ENCODE assay signal across 8 cellular contexts in the genomic region with DNA sequence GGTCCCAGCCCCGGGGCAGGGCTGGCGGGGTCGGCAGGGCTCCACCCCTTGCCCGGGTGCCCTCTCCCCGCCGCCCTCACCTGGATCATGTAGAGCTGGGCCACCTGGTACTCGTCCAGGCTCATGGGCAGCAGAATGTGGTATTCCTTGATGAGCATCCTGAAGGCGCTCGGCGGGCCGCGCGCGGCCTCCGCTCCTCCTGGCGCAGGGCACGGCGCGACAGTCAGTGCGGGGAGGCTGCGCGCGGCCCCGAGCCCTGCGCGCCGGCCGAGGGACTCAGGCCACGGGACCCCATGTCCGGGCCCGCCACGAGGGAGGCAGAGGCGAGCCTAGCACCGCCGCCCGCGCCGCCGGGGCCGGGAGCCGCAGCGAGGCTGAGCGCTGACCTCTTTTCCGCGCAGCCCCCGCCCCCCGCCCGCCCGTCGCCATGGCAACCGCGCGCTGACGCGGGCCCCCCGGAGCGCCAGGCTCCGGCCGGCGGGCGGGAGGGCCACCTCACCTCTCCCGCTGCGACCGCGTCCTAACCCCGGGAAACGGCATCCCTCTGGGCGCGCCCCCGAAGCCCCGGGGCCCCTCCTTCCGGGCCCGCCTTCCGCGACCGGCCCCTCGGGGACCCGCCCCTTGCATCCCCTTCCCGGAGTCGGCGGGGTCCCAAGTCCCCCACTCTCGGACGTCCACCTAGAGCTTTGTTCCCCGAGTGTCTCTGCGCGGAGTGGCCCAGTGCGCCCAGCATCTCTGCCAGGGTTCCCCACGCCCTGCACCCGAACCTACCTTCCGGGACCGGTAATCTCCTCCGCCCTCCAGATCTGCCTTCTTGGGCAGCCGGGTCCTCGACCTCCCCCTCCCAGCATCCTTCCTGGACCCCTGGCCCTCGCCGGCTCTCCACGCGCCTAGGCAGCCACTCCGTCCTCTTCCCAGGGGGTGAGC. TPM values are rescaled to one million over a fixed set of nuclear protein-coding genes. Genes with fewer than 3 reads are reported as not detected.
DNase-seq lines count a peak whose midpoint lies in the region; ATAC-seq and TF ChIP-seq lines count a peak whose summit lies in the region.

No MANE protein-coding gene starts in this region.

- peak overlapping the region; percentile 53; the same call in 1 of the 2 replicates for H3K9ac ChIP-seq in HUES64 (ENCODE audit: low read depth, low read length)
- H3K9ac ChIP-seq in neural cell (ENCODE audit: low read length) = peak overlapping the region; percentile 87

- H3K27me3 ChIP-seq in CD4-positive, CD25-positive, alpha-beta regulatory T cell (ENCODE audit: control insufficient read depth, insufficient read depth, low read length) = no peaks in the 10 kb centered on the region
- H3K27me3 ChIP-seq in HUES64 (ENCODE audit: insufficient read depth, low read length) = peaks cover 11% of the 10 kb centered on the region
- H3K27me3 ChIP-seq in neural cell (ENCODE audit: insufficient read depth, low read depth, low read length) = no peaks in the 10 kb centered on the region

- no peak for TF ChIP-seq RAD21 in neural cell (conservative IDR thresholded peaks at IDR 0.05)

- no peaks in the 10 kb centered on the region for H3K9me3 Mint-ChIP-seq in CD4-positive, CD25-positive, alpha-beta regulatory T cell

- H3K27ac Mint-ChIP-seq in CD4-positive, CD25-positive, alpha-beta regulatory T cell = peak overlapping the region in 2 of 3 donors; percentile 73 to 80

- peaks cover 29% of the 10 kb centered on the region for H3K36me3 ChIP-seq in CD4-positive, CD25-positive, alpha-beta regulatory T cell (ENCODE audit: control insufficient read depth, insufficient read depth, low read length)
- H3K36me3 ChIP-seq in HUES64 (ENCODE audit: insufficient read depth, low read length) (peaks cover 10% of the 10 kb centered on the region; the same call in 1 of the 2 replicates), neural cell (ENCODE audit: insufficient read depth, low read length) (no peaks in the 10 kb centered on the region)

- DNase-seq in CD4-positive, CD25-positive, alpha-beta regulatory T cell = peak; percentile 42 to 52 (median 43)
- DNase-seq in activated CD4-positive, alpha-beta T cell treated with anti-CD3 and anti-CD28 coated beads, Interleukin-2, amount 50 U/mL, for 1 hour = peak; percentile 28
- DNase-seq in epithelial cell of esophagus (ENCODE audit: low read depth) = peak; percentile 22
- no peak for DNase-seq in OCI-M2 (lab: John Stamatoyannopoulos, UW; ENCODE audit: unreplicated experiment)
- DNase-seq in COLO829 (ENCODE audit: low spot score) = no peak

- no peaks in the 10 kb centered on the region for H4K20me1 ChIP-seq in neural cell (ENCODE audit: insufficient read depth)

- H3K9me3 ChIP-seq in CD4-positive, CD25-positive, alpha-beta regulatory T cell (ENCODE audit: control insufficient read depth in 2 of 2, low read length in 2 of 2) = no peaks in the 10 kb centered on the region
- H3K9me3 ChIP-seq in HUES64 (ENCODE audit: insufficient read depth, low read depth, low read length) = no peaks in the 10 kb centered on the region
- H3K9me3 ChIP-seq in neural cell (ENCODE audit: low read length) = no peaks in the 10 kb centered on the region

- peaks cover 10 to 53% (median 38%) of the 10 kb centered on the region in 4 donors for H3K4me1 Mint-ChIP-seq in CD4-positive, CD25-positive, alpha-beta regulatory T cell

- peaks cover 15% of the 10 kb centered on the region for H3K79me2 ChIP-seq in neural cell (replicated peaks; ENCODE audit: insufficient read depth, low read length)

- H3K36me3 Mint-ChIP-seq in CD4-positive, CD25-positive, alpha-beta regulatory T cell = peaks cover 10% of the 10 kb centered on the region

- TF ChIP-seq EP300 in neural cell (conservative IDR thresholded peaks at IDR 0.05; ENCODE audit: poor library complexity, severe bottlenecking) = peak; percentile 25

- peak overlapping the region; percentile 14 for H2AFZ ChIP-seq in neural cell (ENCODE audit: low read depth, low read length)

- H3K27ac ChIP-seq in CD4-positive, CD25-positive, alpha-beta regulatory T cell (ENCODE audit: insufficient read depth, low read length, poor library complexity, severe bottlenecking) = peak overlapping the region; percentile 98
- H3K27ac ChIP-seq in HUES64 (ENCODE audit: low read depth, low read length) (no peak overlapping the region), neural cell (ENCODE audit: low read length) (peak overlapping the region; percentile 67)

- ATAC-seq in CD4-positive, CD25-positive, alpha-beta regulatory T cell (ENCODE audit: low read depth in 2 of 2) = no peak
- no peak for ATAC-seq in HG03097 (IDR thresholded peaks at IDR 0.05; ENCODE audit: low FRiP score, unreplicated experiment)

- H3F3A ChIP-seq in neural cell (ENCODE audit: insufficient read depth, low read length, poor library complexity, severe bottlenecking) = no peaks in the 10 kb centered on the region

- H3K4me3 ChIP-seq in CD4-positive, CD25-positive, alpha-beta regulatory T cell (ENCODE audit: low read depth, low read length) = peak overlapping the region; percentile 53
- H3K4me3 ChIP-seq in HUES64 (ENCODE audit: low read length) (peak overlapping the region; percentile 72), epithelial cell of esophagus (ENCODE audit: low read length) (peak overlapping the region; percentile 77), neural cell (ENCODE audit: low read length) (peak overlapping the region; percentile 89)

- under 1% methylated on average over 99 of the region's 99 CpGs for WGBS in HUES64

- no peak for TF ChIP-seq CTCF in epithelial cell of esophagus (IDR thresholded peaks at IDR 0.05; ENCODE audit: insufficient read depth, low read depth, low read length, missing control alignments)
- TF ChIP-seq CTCF in neural cell (IDR thresholded peaks at IDR 0.05; ENCODE audit: poor library complexity, severe bottlenecking) = no peak

- H3K9me2 ChIP-seq in neural cell (ENCODE audit: insufficient read depth, low read length) = no peaks in the 10 kb centered on the region

- peak overlapping the region; percentile 88 for H3K4me2 ChIP-seq in neural cell (ENCODE audit: low read length)

- H3K4me3 Mint-ChIP-seq in CD4-positive, CD25-positive, alpha-beta regulatory T cell = peak overlapping the region; percentile 90 to 94 (median 92)

- H3K4me1 ChIP-seq in CD4-positive, CD25-positive, alpha-beta regulatory T cell (ENCODE audit: control insufficient read depth, insufficient read depth, low read length, poor library complexity, severe bottlenecking) = peaks cover 49% of the 10 kb centered on the region
- peaks cover 9% of the 10 kb centered on the region for H3K4me1 ChIP-seq in HUES64 (ENCODE audit: insufficient read depth, low read length)

- peaks cover 6% of the 10 kb centered on the region for H3K27me3 Mint-ChIP-seq in CD4-positive, CD25-positive, alpha-beta regulatory T cell

TF ChIP-seq in neural cell, 6 proteins besides CTCF, POLR2A, EP300 and RAD21:
- TF ChIP-seq TAF1 (IDR thresholded peaks at IDR 0.05; ENCODE audit: low read depth) (peak; percentile 35), MXI1 (conservative IDR thresholded peaks at IDR 0.05; ENCODE audit: poor library complexity, severe bottlenecking) (peak; percentile 72), EZH2 (IDR thresholded peaks at IDR 0.05; ENCODE audit: borderline replicate concordance, insufficient read depth, low read length, poor library complexity, severe bottlenecking) (no peak), POLR2AphosphoS5 (IDR thresholded peaks at IDR 0.05) (peak; percentile 30), SMC3 (conservative IDR thresholded peaks at IDR 0.05; ENCODE audit: poor library complexity) (no peak)
TF ChIP-seq in neural cell: peak in this region for 3.

RNA-seq across cellular contexts. Expression of a gene that starts 0.9 kb away (rescaled TPM):
- 116 TPM for total RNA-seq in CD4-positive, CD25-positive, alpha-beta regulatory T cell
- polyA plus RNA-seq in CD4-positive, CD25-positive, alpha-beta regulatory T cell = 10 to 100 TPM; 15.7 to 21.3 (median 17.6) TPM
- 20.1 TPM for polyA plus RNA-seq in HUES64 (2013, experiment 1 of 2)
- polyA plus RNA-seq in HUES64 (2013, experiment 2 of 2) = 24.5 TPM
- polyA plus RNA-seq in neural cell = 25.8 and 37.2 TPM in 2 replicates
- polyA minus RNA-seq in neural cell = 40.2 and 42.1 TPM in 2 replicates

RNA-seq across cellular contexts. Expression of a gene that starts 3.7 kb away (rescaled TPM):
- total RNA-seq in CD4-positive, CD25-positive, alpha-beta regulatory T cell = 38.5 TPM
- polyA plus RNA-seq in CD4-positive, CD25-positive, alpha-beta regulatory T cell = 100 to 1,000 TPM; 113 to 135 (median 128) TPM
- polyA plus RNA-seq in HUES64 (2013, experiment 1 of 2) = 36.9 TPM
- 40.3 TPM for polyA plus RNA-seq in HUES64 (2013, experiment 2 of 2)
- polyA plus RNA-seq in neural cell = 18.1 and 22.4 TPM in 2 replicates
- 15.9 and 20.0 TPM in 2 replicates for polyA minus RNA-seq in neural cell

RNA-seq across cellular contexts. Expression of a gene that starts 19.0 kb away (rescaled TPM):
- not detected for total RNA-seq in CD4-positive, CD25-positive, alpha-beta regulatory T cell
- not detected for polyA plus RNA-seq in CD4-positive, CD25-positive, alpha-beta regulatory T cell
- not detected for polyA plus RNA-seq in HUES64 (2013, experiment 1 of 2)
- not detected for polyA plus RNA-seq in HUES64 (2013, experiment 2 of 2)
- polyA plus RNA-seq in neural cell = not detected in 2 replicates
- not detected in 2 replicates for polyA minus RNA-seq in neural cell

RNA-seq across cellular contexts. Expression of a gene that starts 21.5 kb away (rescaled TPM):
- total RNA-seq in CD4-positive, CD25-positive, alpha-beta regulatory T cell = 124 TPM
- polyA plus RNA-seq in CD4-positive, CD25-positive, alpha-beta regulatory T cell = 100 to 1,000 TPM; 200 to 234 (median 219) TPM
- polyA plus RNA-seq in HUES64 (2013, experiment 1 of 2) = 18.9 TPM
- polyA plus RNA-seq in HUES64 (2013, experiment 2 of 2) = 22.9 TPM
- polyA plus RNA-seq in neural cell = 83.9 and 121 TPM in 2 replicates
- 40.5 and 48.5 TPM in 2 replicates for polyA minus RNA-seq in neural cell

RNA-seq across cellular contexts. Expression of a gene that starts 35.2 kb away (rescaled TPM):
- total RNA-seq in CD4-positive, CD25-positive, alpha-beta regulatory T cell = 48.7 TPM
- 100 to 1,000 TPM; 148 to 228 (median 172) TPM for polyA plus RNA-seq in CD4-positive, CD25-positive, alpha-beta regulatory T cell
- polyA plus RNA-seq in HUES64 (2013, experiment 1 of 2) = 26.9 TPM
- polyA plus RNA-seq in HUES64 (2013, experiment 2 of 2) = 45.5 TPM
- polyA plus RNA-seq in neural cell = 50.3 and 61.9 TPM in 2 replicates
- polyA minus RNA-seq in neural cell = 17.2 and 17.5 TPM in 2 replicates

Comparison
In these comparisons a context has a peak if more than half of its experiments do, and no peak if none do; other contexts are left out.
1. DNase-seq: peak in CD4-positive, CD25-positive, alpha-beta regulatory T cell (3 of 3), activated CD4-positive, alpha-beta T cell treated with anti-CD3 and anti-CD28 coated beads, Interleukin-2, amount 50 U/mL, for 1 hour (single experiment) and epithelial cell of esophagus (single experiment); none in OCI-M2 (single experiment) and COLO829 (single experiment).
2. Peak in every context shown above with its lines, with median percentiles within 50 percentile points of each other: H3K4me3 ChIP-seq.